Comparison of ENCODE assay signal across 29 cellular contexts in genomic region chr15:91552555-91552954, GRCh38.
DNase-seq lines count a peak whose midpoint lies in the region; ATAC-seq and TF ChIP-seq lines count a peak whose summit lies in the region.
"Had no signal": no experiment of that assay in that cellular context is flagged by ENCODE, and none has a peak within 500 bp of the region (broad histone marks: within the 10 kb centered on the region; RNA-seq: fewer than 3 reads in every experiment).

No MANE protein-coding gene starts in this region.

- H3K9me3 ChIP-seq in heart right ventricle = no peaks in the 10 kb centered on the region
- H3K9me3 ChIP-seq: ascending aorta, left ventricle myocardium inferior, testis had no signal

- peaks cover 0 to 18% (median 3%) of the 10 kb centered on the region in 9 donors for H3K4me1 ChIP-seq in heart right ventricle
- H3K4me1 ChIP-seq: ascending aorta, testis had no signal

- peak overlapping the region in 5 of 10 donors; percentile 20 to 51 (median 31) for H3K27ac ChIP-seq in heart right ventricle
- H3K27ac ChIP-seq: ascending aorta, HL-60, KMS-11, left ventricle myocardium inferior, RWPE1, testis had no signal

- H3K27me3 ChIP-seq in heart right ventricle = no peaks in the 10 kb centered on the region
- H3K27me3 ChIP-seq: ascending aorta, testis had no signal

- no peak overlapping the region for H3K4me3 ChIP-seq in heart right ventricle
- H3K4me3 ChIP-seq: ascending aorta, left ventricle myocardium inferior, testis had no signal

- no peak for TF ChIP-seq CTCF in heart right ventricle (IDR thresholded peaks at IDR 0.05)

- intact Hi-C loops in heart right ventricle (cut with DNase I) (no loop called here), cardiac septum (cut with DNase I) (no loop called here)

- peak; percentile 57 for DNase-seq in DMS79 treated with DMSO at 0.1 percent for 48 hours (lab: John Stamatoyannopoulos, UW)
- DNase-seq in DMS79 (lab: John Stamatoyannopoulos, UW) = no peak
- DNase-seq in heart right ventricle = no peak
- no peak for DNase-seq in cardiac septum (ENCODE audit: low spot score)
- DNase-seq in cerebellum (ENCODE audit: low spot score) = peak; percentile 34
- DNase-seq in MV-4-11 (lab: John Stamatoyannopoulos, UW) = no peak
- DNase-seq: 8988T; activated CD4-positive, alpha-beta T cell treated with anti-CD3 and anti-CD28 coated beads for 4 hours; activated CD8-positive, alpha-beta memory T cell treated with anti-CD3 and anti-CD28 coated beads for 24 hours; activated effector memory CD4-positive, alpha-beta T cell treated with Interleukin-2 at 50 U/mL for 16 hours; activated naive CD8-positive, alpha-beta T cell treated with anti-CD3 and anti-CD28 coated beads for 36 hours; central memory CD4-positive, alpha-beta T cell; dermis blood vessel endothelial cell; GOT3; HFFc6; hypothalamus; left ventricle myocardium inferior; MM.1S; naive B cell; NCI-H526; stimulated activated CD4-positive, alpha-beta T cell treated with anti-CD3 and anti-CD28 coated beads, Interleukin-15, amount 100 ng/mL, for 24 hours; stimulated activated naive CD4-positive, alpha-beta T cell; testis had no signal

- no peaks in the 10 kb centered on the region for H3K36me3 ChIP-seq in heart right ventricle
- H3K36me3 ChIP-seq: ascending aorta, left ventricle myocardium inferior had no signal

- 85 to 86% methylated on average over 5 of the region's 5 CpGs for WGBS in heart right ventricle, 2 donors

- peak in 6 of 8 donors; percentile 42 to 70 (median 66) for ATAC-seq in heart right ventricle
- no peak for ATAC-seq in GM21723 (IDR thresholded peaks at IDR 0.05; ENCODE audit: unreplicated experiment)
- ATAC-seq in HG02588 (IDR thresholded peaks at IDR 0.05; ENCODE audit: unreplicated experiment) = no peak

Comparison
In these comparisons a context has a peak if more than half of its experiments do, and no peak if none do; other contexts are left out.
1. DNase-seq: peak in DMS79 treated with DMSO at 0.1 percent for 48 hours (single experiment) and cerebellum (single experiment); none in DMS79 (single experiment), heart right ventricle (0 of 2), cardiac septum (single experiment) and MV-4-11 (single experiment).
2. ATAC-seq: peak in heart right ventricle (6 of 8); none in GM21723 (single experiment) and HG02588 (single experiment).